ENCODE assay signal across 10 cellular contexts in genomic region chr21:43369124-43369523, GRCh38. TPM values are rescaled to one million over a fixed set of nuclear protein-coding genes. Genes with fewer than 3 reads are reported as not detected.
A peak's percentile ranks its signal among the peaks of the same experiment; 100 is the strongest.
DNase-seq lines count a peak whose midpoint lies in the region; ATAC-seq lines count a peak whose summit lies in the region.
"Had no signal": no experiment of that assay in that cellular context is flagged by ENCODE, and none has a peak within 500 bp of the region (broad histone marks: within the 10 kb centered on the region; RNA-seq: fewer than 3 reads in every experiment).

No MANE protein-coding gene starts in this region.

- H3K27me3 Mint-ChIP-seq in activated T-cell treated with anti-CD3 and anti-CD28 coated beads, Interleukin-2, amount 50 U/mL, for 24 hours = no peaks in the 10 kb centered on the region
- H3K27me3 Mint-ChIP-seq in stimulated activated memory B cell treated with anti-CD40 and anti-IgM and Interleukin-4, amounts not matched to agents 10 μg/mL and 1 μg/mL and 100 μg/mL, for 72 hours = no peaks in the 10 kb centered on the region
- H3K27me3 Mint-ChIP-seq: naive thymus-derived CD4-positive, alpha-beta T cell had no signal

- H3K4me1 Mint-ChIP-seq in activated T-cell treated with anti-CD3 and anti-CD28 coated beads, Interleukin-2, amount 50 U/mL, for 24 hours (ENCODE audit: low read depth) = no peaks in the 10 kb centered on the region
- peaks cover 55% of the 10 kb centered on the region for H3K4me1 Mint-ChIP-seq in stimulated activated memory B cell treated with anti-CD40 and anti-IgM and Interleukin-4, amounts not matched to agents 10 μg/mL and 1 μg/mL and 100 μg/mL, for 72 hours

- peak overlapping the region; percentile 32 for H3K27ac Mint-ChIP-seq in activated T-cell treated with anti-CD3 and anti-CD28 coated beads, Interleukin-2, amount 50 U/mL, for 24 hours
- peak overlapping the region; percentile 61 for H3K27ac Mint-ChIP-seq in stimulated activated memory B cell treated with anti-CD40 and anti-IgM and Interleukin-4, amounts not matched to agents 10 μg/mL and 1 μg/mL and 100 μg/mL, for 72 hours

- no peaks in the 10 kb centered on the region for H3K9me3 Mint-ChIP-seq in activated T-cell treated with anti-CD3 and anti-CD28 coated beads, Interleukin-2, amount 50 U/mL, for 24 hours
- no peaks in the 10 kb centered on the region for H3K9me3 Mint-ChIP-seq in stimulated activated memory B cell treated with anti-CD40 and anti-IgM and Interleukin-4, amounts not matched to agents 10 μg/mL and 1 μg/mL and 100 μg/mL, for 72 hours
- H3K9me3 Mint-ChIP-seq: naive thymus-derived CD4-positive, alpha-beta T cell had no signal

- ATAC-seq in esophagus mucosa (peak; percentile 21), GM18868 (IDR thresholded peaks at IDR 0.05; ENCODE audit: unreplicated experiment) (no peak)
- peak; percentile 88 for ATAC-seq in stimulated activated memory B cell treated with anti-CD40 and anti-IgM and Interleukin-4, amounts not matched to agents 10 μg/mL and 1 μg/mL and 100 μg/mL, for 72 hours
- ATAC-seq: naive thymus-derived CD4-positive, alpha-beta T cell had no signal

- no peaks in the 10 kb centered on the region for H3K36me3 Mint-ChIP-seq in activated T-cell treated with anti-CD3 and anti-CD28 coated beads, Interleukin-2, amount 50 U/mL, for 24 hours (ENCODE audit: low read depth)
- H3K36me3 Mint-ChIP-seq in stimulated activated memory B cell treated with anti-CD40 and anti-IgM and Interleukin-4, amounts not matched to agents 10 μg/mL and 1 μg/mL and 100 μg/mL, for 72 hours = no peaks in the 10 kb centered on the region
- H3K36me3 Mint-ChIP-seq: naive thymus-derived CD4-positive, alpha-beta T cell had no signal

- H3K4me3 Mint-ChIP-seq in activated T-cell treated with anti-CD3 and anti-CD28 coated beads, Interleukin-2, amount 50 U/mL, for 24 hours = no peak overlapping the region
- H3K4me3 Mint-ChIP-seq in stimulated activated memory B cell treated with anti-CD40 and anti-IgM and Interleukin-4, amounts not matched to agents 10 μg/mL and 1 μg/mL and 100 μg/mL, for 72 hours = peak overlapping the region; percentile 17
- H3K4me3 Mint-ChIP-seq: naive thymus-derived CD4-positive, alpha-beta T cell had no signal

- no peak for DNase-seq in activated T-cell treated with anti-CD3 and anti-CD28 coated beads, Interleukin-2, amount 50 U/mL, for 24 hours
- no peak for DNase-seq in activated T-cell treated with anti-CD3 and anti-CD28 coated beads, Interleukin-2, amount 50 U/mL, for 48 hours
- DNase-seq in NOMO-1 treated with DMSO at 0.1 percent for 48 hours (lab: John Stamatoyannopoulos, UW; ENCODE audit: unreplicated experiment) = peak; percentile 41
- no peak for DNase-seq in DMS153 (lab: John Stamatoyannopoulos, UW)
- DNase-seq in NCI-H1048 (lab: John Stamatoyannopoulos, UW) = no peak
- DNase-seq: activated gamma-delta T cell had no signal

RNA-seq across cellular contexts. Expression of gene SIK1, which starts 57.8 kb away (rescaled TPM):
- total RNA-seq in esophagus mucosa = 16.5 TPM
